ENCODE assay signal across 29 cellular contexts in the genomic region with DNA sequence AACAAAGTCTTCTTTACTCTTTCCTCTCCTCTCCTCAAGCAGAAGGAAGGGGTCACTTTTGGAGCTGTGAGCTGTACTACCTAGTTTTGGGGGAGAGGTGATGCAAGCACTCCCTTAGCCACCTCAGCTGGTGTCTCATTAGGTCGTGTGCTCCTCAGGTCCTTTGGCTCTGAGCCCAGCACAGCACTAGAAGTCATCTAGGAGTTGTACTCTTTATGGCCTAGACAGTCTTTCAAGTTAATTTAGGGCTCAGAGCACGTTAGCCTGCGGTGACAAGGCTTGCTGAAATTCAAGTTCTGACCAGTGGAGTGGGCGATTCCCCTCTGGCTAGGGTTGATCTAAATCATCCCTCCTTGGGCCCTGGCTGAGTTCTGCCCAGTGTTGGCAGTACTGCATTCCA. TPM values are rescaled to one million over a fixed set of nuclear protein-coding genes. Genes with fewer than 3 reads are reported as not detected.
A peak's percentile ranks its signal among the peaks of the same experiment; 100 is the strongest.
DNase-seq lines count a peak whose midpoint lies in the region; ATAC-seq, FAIRE-seq and TF ChIP-seq lines count a peak whose summit lies in the region.
"Had no signal": no experiment of that assay in that cellular context is flagged by ENCODE, and none has a peak within 500 bp of the region (broad histone marks: within the 10 kb centered on the region; RNA-seq: fewer than 3 reads in every experiment).

No MANE protein-coding gene starts in this region.

- H3K9ac ChIP-seq in MM.1S (ENCODE audit: low read length) = no peak overlapping the region
- H3K9ac ChIP-seq in H1 (replicated peaks in 1 of 4; ENCODE audit: extremely low read depth in 1 of 4, low read depth in 3 of 4, low read length in 3 of 4) = peak overlapping the region in 1 of 4 experiments; percentile 10; a peak in 1 of 7 replicates

- no peak overlapping the region for H3K4ac ChIP-seq in H1 (replicated peaks; ENCODE audit: insufficient read length, low read depth, low read length)

- H3K27ac ChIP-seq in GM23338 (ENCODE audit: low read depth) (no peak overlapping the region), MM.1S (ENCODE audit: low read length) (no peak overlapping the region), H1 (ENCODE audit: low read depth, low read length) (no peak overlapping the region)
- H3K27ac ChIP-seq: C4-2B, esophagus muscularis mucosa, prostate gland, sigmoid colon, suprapubic skin had no signal

- H2BK15ac ChIP-seq in H1 (ENCODE audit: low read length) = peak overlapping the region; percentile 23; the same call in 1 of the 2 replicates

- H3K4me3 ChIP-seq in GM23338 (no peak overlapping the region), MM.1S (ENCODE audit: low read length) (no peak overlapping the region), H1 (ENCODE audit: extremely low read depth in 1 of 4, insufficient read depth in 2 of 4, low read depth in 3 of 4, low read length in 4 of 4) (no peak overlapping the region)
- H3K4me3 ChIP-seq: esophagus muscularis mucosa, prostate gland, sigmoid colon, suprapubic skin had no signal

- peak overlapping the region; percentile 56; the same call in 1 of the 2 replicates for H2BK20ac ChIP-seq in H1 (ENCODE audit: low read length)

- TF ChIP-seq CTCF in GM23338 (conservative IDR thresholded peaks at IDR 0.05; ENCODE audit: low read depth in 2 of 2) = no peak
- TF ChIP-seq CTCF in MM.1S (IDR thresholded peaks at IDR 0.05; ENCODE audit: low read length) = no peak
- TF ChIP-seq CTCF in H1 (IDR thresholded peaks at IDR 0.05; ENCODE audit: control extremely low read depth in 1 of 3, insufficient read depth in 1 of 3, low read depth in 1 of 3, low read length in 3 of 3) = no peak

- no peak overlapping the region for H2AK5ac ChIP-seq in H1 (ENCODE audit: low read depth, low read length)

- no peak overlapping the region for H2BK12ac ChIP-seq in H1 (ENCODE audit: low read depth, low read length)

- H3K4me1 Mint-ChIP-seq in GM23338 = peaks cover 6% of the 10 kb centered on the region
- H3K4me1 Mint-ChIP-seq: naive B cell had no signal

- H3K4me1 ChIP-seq in GM23338 (ENCODE audit: insufficient read depth) (peaks cover 10% of the 10 kb centered on the region; the same call in 1 of the 2 replicates), MM.1S (ENCODE audit: low read length) (peaks cover 10% of the 10 kb centered on the region), H1 (replicated peaks in 1 of 4; ENCODE audit: control insufficient read depth in 3 of 4, insufficient read depth in 4 of 4, low read length in 3 of 4) (0 out of 7 replicates have a peak, but pooled peaks cover 0 to 3% (median 0%) of the 10 kb centered on the region in 4 experiments)
- H3K4me1 ChIP-seq: prostate gland had no signal

- H3F3A ChIP-seq in GM23338 (replicated peaks; ENCODE audit: low read depth) (no peaks in the 10 kb centered on the region), MM.1S (ENCODE audit: insufficient read depth, low read length) (no peaks in the 10 kb centered on the region)

- H2BK5ac ChIP-seq in H1 (ENCODE audit: low read depth, low read length) = no peak overlapping the region; the same call in 1 of the 2 replicates

- H2AFZ ChIP-seq in GM23338 = peak overlapping the region; percentile 56; the same call in 1 of the 2 replicates
- no peak overlapping the region for H2AFZ ChIP-seq in MM.1S (ENCODE audit: low read length)
- H2AFZ ChIP-seq in H1 (ENCODE audit: low read length) = no peak overlapping the region

- no peak overlapping the region for H3K23ac ChIP-seq in H1 (ENCODE audit: insufficient read length)

- ATAC-seq in GM23338 = no peak
- ATAC-seq: activated T-cell treated with anti-CD3 and anti-CD28 coated beads, Interleukin-2, amount 50 U/mL, for 4 hours; left ventricle myocardium superior; Right ventricle myocardium inferior had no signal

- no peak overlapping the region for H3K56ac ChIP-seq in H1 (replicated peaks; ENCODE audit: insufficient read length, low read depth, low read length)

- no peak overlapping the region for H4K8ac ChIP-seq in H1 (ENCODE audit: extremely low read depth, insufficient read depth, low read length)

- POLR2A ChIA-PET in H1 (lab: Charles Lee; ENCODE audit: partially characterized antibody) = interaction anchor here (1.7 kb wide), 1 partner anchor 15 kb away, joined by 7 read pairs; no protein-coding TSS in a partner anchor

- 95% methylated on average over 4 of the region's 4 CpGs; no CpG with 5 or more reads in 1 of the 2 experiments for WGBS in H1 (ENCODE audit: extremely low coverage in 1 of 2, insufficient coverage in 1 of 2, insufficient read length in 1 of 2, insufficient replicate concordance in 2 of 2, low coverage in 1 of 2, low lambda C conversion rate in 2 of 2, missing lambda C conversion rate in 1 of 2), 2 experiments

- no peak overlapping the region for H3K4me3 Mint-ChIP-seq in GM23338
- H3K4me3 Mint-ChIP-seq: activated T-cell treated with anti-CD3 and anti-CD28 coated beads, Interleukin-2, amount 50 U/mL, for 4 hours; brain; naive B cell had no signal

- FAIRE-seq in H1 (lab: Jason Lieb, UNC) = no peak
- FAIRE-seq in GM19239 (lab: Jason Lieb, UNC) = no peak
- FAIRE-seq: urothelium cell line had no signal

- no peak for TF ChIP-seq POLR2A in H1 (IDR thresholded peaks at IDR 0.05; ENCODE audit: control extremely low read depth in 1 of 2, low read depth in 2 of 2, low read length in 2 of 2)

- H3K9me3 ChIP-seq in MM.1S (replicated peaks; ENCODE audit: insufficient read depth, low read length) = no peaks in the 10 kb centered on the region
- H3K9me3 ChIP-seq in H1 (ENCODE audit: insufficient read depth in 2 of 2, low read depth in 1 of 2, low read length in 1 of 2) = 0 out of 4 replicates have a peak, but pooled peaks cover 0 to 2% of the 10 kb centered on the region in 2 experiments
- H3K9me3 ChIP-seq: esophagus muscularis mucosa, prostate gland, suprapubic skin had no signal

- CTCF ChIA-PET in H1 (lab: Charles Lee; ENCODE audit: partially characterized antibody) = interaction anchor here (0.6 to 1.6 kb wide), 3 partner anchors 19 to 39 kb away, joined by 3 to 5 read pairs (median 4); no protein-coding TSS in a partner anchor

- H4K20me1 ChIP-seq in GM23338 (replicated peaks; ENCODE audit: insufficient read depth) (no peaks in the 10 kb centered on the region), MM.1S (ENCODE audit: insufficient read depth, low read length) (no peaks in the 10 kb centered on the region), H1 (replicated peaks in 1 of 2; ENCODE audit: control insufficient read depth in 1 of 2, insufficient read depth in 2 of 2, low read length in 2 of 2) (no peaks in the 10 kb centered on the region)

- no peak overlapping the region for H3K4me2 ChIP-seq in GM23338
- no peak overlapping the region for H3K4me2 ChIP-seq in MM.1S (ENCODE audit: low read depth, low read length)
- H3K4me2 ChIP-seq in H1 (ENCODE audit: insufficient read depth in 1 of 2, low read depth in 2 of 2, low read length in 2 of 2) = no peak overlapping the region

- H3K18ac ChIP-seq in H1 (ENCODE audit: extremely low read depth, low read length) = no peak overlapping the region

- no peak for TF ChIP-seq EP300 in H1 (IDR thresholded peaks at IDR 0.05; ENCODE audit: borderline replicate concordance in 1 of 2, low read depth in 2 of 2, low read length in 2 of 2)

- H3K36me3 ChIP-seq in GM23338 (ENCODE audit: insufficient read depth) (no peaks in the 10 kb centered on the region), MM.1S (replicated peaks; ENCODE audit: insufficient read depth, low read length) (no peaks in the 10 kb centered on the region), H1 (ENCODE audit: control insufficient read depth in 2 of 4, insufficient read depth in 4 of 4, low read length in 3 of 4) (no peaks in the 10 kb centered on the region)
- H3K36me3 ChIP-seq: esophagus muscularis mucosa, prostate gland, sigmoid colon, suprapubic skin had no signal

- no peak overlapping the region for H3K14ac ChIP-seq in H1 (ENCODE audit: insufficient read length)

- no peak for TF ChIP-seq RAD21 in H1 (IDR thresholded peaks at IDR 0.05 in 1 of 2, conservative IDR thresholded peaks at IDR 0.05 in 1 of 2; ENCODE audit: low read depth in 2 of 2, low read length in 2 of 2)

- H4K5ac ChIP-seq in H1 (ENCODE audit: insufficient read length, low read depth, low read length) = no peak overlapping the region

- H3K9me2 ChIP-seq in GM23338 (ENCODE audit: insufficient read depth) (0 out of 2 replicates have a peak, but pooled peaks cover 4% of the 10 kb centered on the region), MM.1S (replicated peaks; ENCODE audit: insufficient read depth, low read length) (no peaks in the 10 kb centered on the region)

- H3K27me3 ChIP-seq in GM23338 (ENCODE audit: insufficient read depth) (no peaks in the 10 kb centered on the region), MM.1S (replicated peaks; ENCODE audit: insufficient read depth, low read length) (no peaks in the 10 kb centered on the region), H1 (replicated peaks in 1 of 4; ENCODE audit: control insufficient read depth in 3 of 4, extremely low read depth in 1 of 4, insufficient read depth in 3 of 4, low read length in 3 of 4) (no peaks in the 10 kb centered on the region)
- H3K27me3 ChIP-seq: esophagus muscularis mucosa, sigmoid colon, suprapubic skin had no signal

- H3K79me2 ChIP-seq in GM23338 (replicated peaks; ENCODE audit: insufficient read depth) = no peaks in the 10 kb centered on the region
- no peaks in the 10 kb centered on the region for H3K79me2 ChIP-seq in MM.1S (ENCODE audit: low read length)
- H3K79me2 ChIP-seq in H1 (ENCODE audit: control insufficient read depth in 1 of 2, insufficient read depth in 2 of 2, low read length in 2 of 2) = no peaks in the 10 kb centered on the region

- DNase-seq in GM23338 (ENCODE audit: low spot score) = no peak
- peak; percentile 4 for DNase-seq in MM.1S
- DNase-seq in H1 (ENCODE audit: low read depth in 1 of 2, low spot score in 2 of 2) = no peak
- DNase-seq in left kidney (ENCODE audit: low read depth, low spot score) = peak; percentile 31
- DNase-seq in NCI-H526 treated with DMSO at 0.1 percent for 48 hours (lab: John Stamatoyannopoulos, UW) = no peak
- no peak for DNase-seq in stimulated activated CD4-positive, alpha-beta T cell treated with anti-CD3 and anti-CD28 coated beads, Interleukin-4, amount 100 ng/mL, for 1 hour
- no peak for DNase-seq in GM19239 (ENCODE audit: insufficient read length, low spot score)
- DNase-seq: activated CD4-positive, alpha-beta T cell treated with anti-CD3 and anti-CD28 coated beads for 4 hours; activated naive CD4-positive, alpha-beta T cell; activated T-cell treated with anti-CD3 and anti-CD28 coated beads, Interleukin-2, amount 50 U/mL, for 4 hours; effector CD8-positive, alpha-beta T cell; hypothalamus; Kasumi-1; left ventricle myocardium superior; naive B cell; NCI-H1417; NCI-H2081 treated with DMSO at 0.1 percent for 48 hours; NCI-H82; nucleus accumbens; OCI-M1; sigmoid colon; stimulated activated naive CD4-positive, alpha-beta T cell had no signal

- peaks cover 17% of the 10 kb centered on the region for H3K36me3 Mint-ChIP-seq in GM23338 (ENCODE audit: low read depth)

- 0 out of 2 replicates have a peak, but pooled peaks cover 2% of the 10 kb centered on the region for H3K23me2 ChIP-seq in H1 (ENCODE audit: low read depth, low read length)

- peaks cover 20% of the 10 kb centered on the region for H3K9me3 Mint-ChIP-seq in GM23338

- no peak overlapping the region for H2BK120ac ChIP-seq in H1 (replicated peaks; ENCODE audit: low read depth, low read length)

- no peak overlapping the region for H4K91ac ChIP-seq in H1 (replicated peaks; ENCODE audit: insufficient read length, low read length)

- no peak overlapping the region for H3K27ac Mint-ChIP-seq in GM23338
- H3K27ac Mint-ChIP-seq: brain, naive B cell had no signal

- no peaks in the 10 kb centered on the region for H3K27me3 Mint-ChIP-seq in GM23338 (ENCODE audit: insufficient read depth, low read depth, poor library complexity)
- H3K27me3 Mint-ChIP-seq: naive B cell had no signal

- H3K79me1 ChIP-seq in H1 (ENCODE audit: low read depth, low read length) = no peaks in the 10 kb centered on the region

RNA-seq across cellular contexts. Expression of gene WDR26, which starts 48.0 kb away (rescaled TPM):
- 71.0 and 74.6 TPM in 2 replicates for total RNA-seq in GM23338 (2014; rRNA removed; shearing (Covaris generic))
- polyA plus RNA-seq in GM23338 (2016; fragmentation: Nextera tagmentation; extraction: Ambion mirVana) = 13.9 and 16.9 TPM in 2 replicates
- total RNA-seq in H1 (2021; fragmentation: NEBNext Ultra II Directional; extraction: Animal tissue kit (Norgen Biotek cat#: 25700)) = 65.5 and 72.5 TPM in 2 replicates
- 14.7 and 18.0 TPM in 2 replicates for polyA plus RNA-seq in H1 (2011; rRNA removed)
- polyA plus RNA-seq in H1 (2011; cell fraction: cytosol; rRNA removed) = 26.3 TPM
- polyA plus RNA-seq in H1 (2011; cell fraction: nucleus; rRNA removed) = 39.8 TPM
- polyA plus RNA-seq in H1 (2012, experiment 1 of 2) = 38.0 to 52.6 TPM (median 50.8 TPM) in 4 replicates
- polyA plus RNA-seq in H1 (2012, experiment 2 of 2) = 6.7 TPM
- polyA plus RNA-seq in H1 (2013, experiment 1 of 2) = 32.3 TPM
- polyA plus RNA-seq in H1 (2013, experiment 2 of 2) = 29.9 TPM
- 53.7 and 61.6 TPM in 2 replicates for polyA minus RNA-seq in H1 (2011; rRNA and poly(A)+ RNA removed)
- 44.9 TPM for polyA minus RNA-seq in H1 (2011; cell fraction: cytosol; rRNA and poly(A)+ RNA removed)
- 101 TPM for polyA minus RNA-seq in H1 (2011; cell fraction: nucleus; rRNA and poly(A)+ RNA removed)

Comparison
In these comparisons a context has a peak if more than half of its experiments do, and no peak if none do; other contexts are left out.
1. DNase-seq: peak in MM.1S (single experiment) and left kidney (single experiment); none in GM23338 (single experiment), H1 (0 of 2), NCI-H526 treated with DMSO at 0.1 percent for 48 hours (single experiment), stimulated activated CD4-positive, alpha-beta T cell treated with anti-CD3 and anti-CD28 coated beads, Interleukin-4, amount 100 ng/mL, for 1 hour (single experiment) and GM19239 (single experiment).